36 cellular contexts compared by ENCODE assay signal in genomic region chr13:90307136-90307535, GRCh38.
"Had no signal": no experiment of that assay in that cellular context is flagged by ENCODE, and none has a peak within 500 bp of the region (broad histone marks: within the 10 kb centered on the region; RNA-seq: fewer than 3 reads in every experiment).

No MANE protein-coding gene starts in this region.

- H3K4me1 ChIP-seq: adrenal gland, body of pancreas, breast epithelium had no signal

- H3K27me3 ChIP-seq: adrenal gland, body of pancreas, brain microvascular endothelial cell, breast epithelium had no signal

- H3K9me3 ChIP-seq: adrenal gland, body of pancreas, breast epithelium had no signal

- H3K4me3 ChIP-seq: adrenal gland, body of pancreas, breast epithelium had no signal

- DNase-seq: activated CD4-positive, alpha-beta memory T cell treated with anti-CD3 and anti-CD28 coated beads for 36 hours; activated CD4-positive, alpha-beta T cell treated with anti-CD3 and anti-CD28 coated beads for 1 hour; activated CD4-positive, alpha-beta T cell treated with anti-CD3 and anti-CD28 coated beads for 36 hours; activated CD4-positive, alpha-beta T cell treated with anti-CD3 and anti-CD28 coated beads for 48 hours; activated CD4-positive, alpha-beta T cell treated with anti-CD3 and anti-CD28 coated beads, Interleukin-2, amount 10 ng/mL, durations not matched to agents 7 days and 5 days; activated CD4-positive, alpha-beta T cell treated with anti-CD3 and anti-CD28 coated beads, Interleukin-2, amount 50 U/mL, for 4 hours; activated CD4-positive, CD25-positive, alpha-beta regulatory T cell; activated CD8-positive, alpha-beta memory T cell treated with anti-CD3 and anti-CD28 coated beads, Interleukin-2, amount 50 U/mL, for 4 hours; activated CD8-positive, alpha-beta T cell treated with anti-CD3 and anti-CD28 coated beads for 36 hours; activated effector memory CD4-positive, alpha-beta T cell treated with anti-CD3 and anti-CD28 coated beads, Interleukin-2, amount 50 U/mL, for 16 hours; activated gamma-delta T cell treated with Interleukin-2 at 50 U/mL for 16 hours; activated naive CD4-positive, alpha-beta T cell; activated naive CD4-positive, alpha-beta T cell treated with anti-CD3 and anti-CD28 coated beads for 36 hours; activated naive CD4-positive, alpha-beta T cell treated with anti-CD3 and anti-CD28 coated beads, Interleukin-2, amount 50 U/mL, for 16 hours; activated naive CD8-positive, alpha-beta T cell treated with anti-CD3 and anti-CD28 coated beads for 36 hours; activated T-cell treated with anti-CD3 and anti-CD28 coated beads for 4 hours; activated T-cell treated with anti-CD3 and anti-CD28 coated beads, Interleukin-2, amount 50 U/mL, for 1 hour; activated T-cell treated with anti-CD3 and anti-CD28 coated beads, Interleukin-2, amount 50 U/mL, for 4 hours; activated T-cell treated with anti-CD3 and anti-CD28 coated beads, Interleukin-2, amount 50 U/mL, for 72 hours; adrenal gland; amniotic stem cell; aorta; body of pancreas; brain microvascular endothelial cell; central memory CD4-positive, alpha-beta T cell; T-helper 1 cell; T-helper 2 cell; T-helper 9 cell; WERI-Rb-1 had no signal

- H3K36me3 ChIP-seq: adrenal gland, brain microvascular endothelial cell, breast epithelium, WERI-Rb-1 had no signal

- H3K27ac ChIP-seq: adrenal gland, body of pancreas, brain microvascular endothelial cell, breast epithelium, WERI-Rb-1 had no signal

- FAIRE-seq: astrocyte, TTC549 had no signal

- ATAC-seq: activated CD4-positive, alpha-beta T cell treated with anti-CD3 and anti-CD28 coated beads for 36 hours; activated CD4-positive, CD25-positive, alpha-beta regulatory T cell treated with anti-CD3 and anti-CD28 coated beads, Interleukin-2, amount 50 U/mL, for 24 hours; activated CD8-positive, alpha-beta T cell treated with anti-CD3 and anti-CD28 coated beads for 36 hours; activated naive CD4-positive, alpha-beta T cell treated with anti-CD3 and anti-CD28 coated beads, Interleukin-2, amount 50 U/mL, for 72 hours; activated T-cell treated with anti-CD3 and anti-CD28 coated beads, Interleukin-2, amount 50 U/mL, for 4 hours; activated T-cell treated with anti-CD3 and anti-CD28 coated beads, Interleukin-2, amount 50 U/mL, for 72 hours; activated T-helper 17 cell treated with anti-CD3 and anti-CD28 coated beads, Interleukin-2, amount 50 U/mL, for 72 hours; body of pancreas; WTC11 had no signal
